ENCODE assay signal across 14 cellular contexts in the genomic region with DNA sequence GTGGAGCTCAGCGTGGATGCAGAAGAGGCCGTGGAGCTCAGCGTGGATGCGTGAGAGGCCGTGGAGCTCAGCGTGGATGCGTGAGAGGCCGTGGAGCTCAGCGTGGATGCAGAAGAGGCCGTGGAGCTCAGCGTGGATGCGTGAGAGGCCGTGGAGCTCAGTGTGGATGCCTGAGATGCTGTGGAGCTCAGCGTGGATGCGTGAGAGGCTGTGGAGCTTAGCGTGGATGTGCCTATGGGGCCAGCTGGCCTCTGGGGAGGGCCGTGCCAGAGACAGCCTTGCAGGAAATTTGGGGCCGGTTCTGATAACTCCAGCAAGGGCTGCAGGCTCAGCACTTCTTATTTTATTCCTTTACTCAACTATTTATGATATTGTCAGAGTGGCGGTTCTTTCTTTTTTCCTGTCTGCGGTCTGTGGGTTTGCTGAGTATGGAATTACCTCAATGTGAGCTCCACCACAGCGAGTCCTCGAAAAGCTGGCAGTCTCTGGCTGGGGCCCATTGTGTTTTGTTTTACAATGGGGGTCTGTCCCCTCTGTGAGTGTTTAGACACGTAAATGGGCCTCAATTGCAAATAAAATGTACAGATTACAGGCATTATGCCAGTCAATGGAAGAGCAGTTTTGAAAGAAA. TPM values are rescaled to one million over a fixed set of nuclear protein-coding genes. Genes with fewer than 3 reads are reported as not detected.
DNase-seq lines count a peak whose midpoint lies in the region; ATAC-seq and TF ChIP-seq lines count a peak whose summit lies in the region.
"Had no signal": no experiment of that assay in that cellular context is flagged by ENCODE, and none has a peak within 500 bp of the region (broad histone marks: within the 10 kb centered on the region; RNA-seq: fewer than 3 reads in every experiment).

No MANE protein-coding gene starts in this region.

- peak overlapping the region; percentile 45 for H3K4me3 ChIP-seq in NB4 (ENCODE audit: low read depth, low read length)
- H3K4me3 ChIP-seq in neuronal stem cell (ENCODE audit: low read length in 2 of 2), result no peak overlapping the region
- H3K4me3 ChIP-seq: psoas muscle had no signal

- H2BK5ac ChIP-seq in neuronal stem cell (ENCODE audit: low read length), result no peak overlapping the region

- no peaks in the 10 kb centered on the region for H3K9me3 Mint-ChIP-seq in activated naive CD4-positive, alpha-beta T cell treated with anti-CD3 and anti-CD28 coated beads for 36 hours
- no peaks in the 10 kb centered on the region for H3K9me3 Mint-ChIP-seq in activated CD4-positive, alpha-beta memory T cell treated with anti-CD3 and anti-CD28 coated beads for 36 hours
- H3K9me3 Mint-ChIP-seq: type B pancreatic cell had no signal

- ATAC-seq in GM19467 (IDR thresholded peaks at IDR 0.05; ENCODE audit: unreplicated experiment), result no peak

- no peak for TF ChIP-seq CTCF in NB4 (IDR thresholded peaks at IDR 0.05; ENCODE audit: low read depth, low read length)

- peak; percentile 37 for DNase-seq in activated naive CD4-positive, alpha-beta T cell treated with anti-CD3 and anti-CD28 coated beads for 36 hours
- DNase-seq in activated naive CD4-positive, alpha-beta T cell (lab: John Stamatoyannopoulos, UW), result no peak
- peak; percentile 93 for DNase-seq in NB4 (ENCODE audit: low read depth)
- peak; percentile 40 for DNase-seq in activated CD4-positive, alpha-beta memory T cell treated with anti-CD3 and anti-CD28 coated beads for 36 hours
- no peak for DNase-seq in neuronal stem cell (ENCODE audit: low spot score)
- DNase-seq in NCI-H2081 treated with DMSO at 0.1 percent for 48 hours (lab: John Stamatoyannopoulos, UW), result no peak
- no peak for DNase-seq in activated T-cell treated with anti-CD3 and anti-CD28 coated beads, Interleukin-2, amount 50 U/mL, for 48 hours
- DNase-seq: activated CD8-positive, alpha-beta memory T cell treated with anti-CD3 and anti-CD28 coated beads, Interleukin-2, amount 50 U/mL, for 4 hours; foreskin melanocyte; NCI-H2081; stimulated activated CD8-positive, alpha-beta memory T cell treated with anti-CD3 and anti-CD28 coated beads, Interleukin-4, amount 100 ng/mL, for 48 hours had no signal

- no peak overlapping the region for H3K4me3 Mint-ChIP-seq in activated naive CD4-positive, alpha-beta T cell treated with anti-CD3 and anti-CD28 coated beads for 36 hours
- no peak overlapping the region for H3K4me3 Mint-ChIP-seq in activated CD4-positive, alpha-beta memory T cell treated with anti-CD3 and anti-CD28 coated beads for 36 hours
- H3K4me3 Mint-ChIP-seq: type B pancreatic cell had no signal

- H2BK120ac ChIP-seq in neuronal stem cell (ENCODE audit: low read depth, low read length), result no peak overlapping the region

- POLR2A ChIA-PET in activated CD4-positive, alpha-beta memory T cell treated with anti-CD3 and anti-CD28 coated beads for 36 hours (lab: Charles Lee), result interaction anchor here (0.6 kb wide), 1 partner anchor 329 kb away, joined by 3 read pairs; no protein-coding TSS in a partner anchor

- H3K4me2 ChIP-seq in neuronal stem cell (ENCODE audit: insufficient read depth, low read length, poor library complexity, severe bottlenecking), result no peak overlapping the region

- H2BK12ac ChIP-seq in neuronal stem cell (ENCODE audit: low read length), result no peak overlapping the region

- no peaks in the 10 kb centered on the region for H3K36me3 ChIP-seq in neuronal stem cell (replicated peaks in 1 of 2; ENCODE audit: control insufficient read depth in 2 of 2, insufficient read depth in 2 of 2, low read length in 2 of 2)

- CTCF ChIA-PET in activated naive CD4-positive, alpha-beta T cell treated with anti-CD3 and anti-CD28 coated beads for 36 hours (lab: Charles Lee), result interaction anchor here (0.6 to 1.3 kb wide), 7 partner anchors 9 to 553 kb away, joined by 3 to 5 read pairs (median 3); no protein-coding TSS in a partner anchor
- CTCF ChIA-PET in activated CD4-positive, alpha-beta memory T cell treated with anti-CD3 and anti-CD28 coated beads for 36 hours (lab: Charles Lee), result interaction anchor here (0.6 to 1.9 kb wide), 7 partner anchors 12 to 601 kb away, joined by 3 to 5 read pairs (median 3); partner anchors contain the start of gene TMEM255B

- no peak overlapping the region for H4K91ac ChIP-seq in neuronal stem cell (ENCODE audit: low read depth, low read length, poor library complexity)

- no peak overlapping the region for H2BK15ac ChIP-seq in neuronal stem cell (ENCODE audit: low read length)

- H4K8ac ChIP-seq in neuronal stem cell (ENCODE audit: low read depth, low read length), result no peak overlapping the region

- intact Hi-C loops in activated naive CD4-positive, alpha-beta T cell treated with anti-CD3 and anti-CD28 coated beads for 36 hours (cut with micrococcal nuclease), result no loop called here
- intact Hi-C loops in activated CD4-positive, alpha-beta memory T cell treated with anti-CD3 and anti-CD28 coated beads for 36 hours (cut with micrococcal nuclease), result no loop called here

- H3K27ac ChIP-seq in neuronal stem cell (replicated peaks; ENCODE audit: low read length), result no peak overlapping the region
- H3K27ac ChIP-seq: psoas muscle had no signal

- H3K27me3 ChIP-seq in neuronal stem cell (ENCODE audit: control insufficient read depth in 3 of 3, insufficient read depth in 3 of 3, low read depth in 1 of 3, low read length in 3 of 3), result peaks cover 0 to 4% (median 0%) of the 10 kb centered on the region in 3 experiments

- peaks cover 29% of the 10 kb centered on the region for H3K27me3 Mint-ChIP-seq in activated naive CD4-positive, alpha-beta T cell treated with anti-CD3 and anti-CD28 coated beads for 36 hours (ENCODE audit: low read depth)
- peaks cover 17% of the 10 kb centered on the region for H3K27me3 Mint-ChIP-seq in activated CD4-positive, alpha-beta memory T cell treated with anti-CD3 and anti-CD28 coated beads for 36 hours
- H3K27me3 Mint-ChIP-seq: type B pancreatic cell had no signal

- TF ChIP-seq POLR2A in NB4 (IDR thresholded peaks at IDR 0.05; ENCODE audit: extremely low read depth, insufficient read length), result no peak

- H3K9me3 ChIP-seq in neuronal stem cell (replicated peaks in 1 of 2; ENCODE audit: control insufficient read depth in 2 of 2, insufficient read depth in 1 of 2, low read depth in 1 of 2, low read length in 2 of 2), result no peaks in the 10 kb centered on the region
- H3K9me3 ChIP-seq: psoas muscle had no signal

- H3K23ac ChIP-seq in neuronal stem cell (ENCODE audit: low read depth, low read length, poor library complexity), result peak overlapping the region; percentile 57

- whole genome bisulfite sequencing in neuronal stem cell (ENCODE audit: extremely low coverage in 2 of 2, insufficient read length in 2 of 2, insufficient replicate concordance in 1 of 2), 2 donors, result no CpG with 5 or more reads among the region's 23 CpGs

- no peaks in the 10 kb centered on the region for H3K36me3 Mint-ChIP-seq in activated naive CD4-positive, alpha-beta T cell treated with anti-CD3 and anti-CD28 coated beads for 36 hours (ENCODE audit: low read depth)
- no peaks in the 10 kb centered on the region for H3K36me3 Mint-ChIP-seq in activated CD4-positive, alpha-beta memory T cell treated with anti-CD3 and anti-CD28 coated beads for 36 hours
- H3K36me3 Mint-ChIP-seq: type B pancreatic cell had no signal

- no peak overlapping the region for H2AK5ac ChIP-seq in neuronal stem cell (ENCODE audit: low read depth, low read length)

- H3K9ac ChIP-seq in neuronal stem cell (ENCODE audit: low read depth, low read length, poor library complexity), result no peak overlapping the region

- H3K79me1 ChIP-seq in neuronal stem cell (ENCODE audit: low read depth, low read length), result peaks cover 2% of the 10 kb centered on the region

- H3K4me1 ChIP-seq in neuronal stem cell (ENCODE audit: control insufficient read depth in 2 of 2, insufficient read depth in 1 of 2, low read depth in 1 of 2, low read length in 2 of 2), result peaks cover 2 to 8% of the 10 kb centered on the region in 2 donors
- H3K4me1 ChIP-seq: psoas muscle had no signal

- H3K14ac ChIP-seq in neuronal stem cell (ENCODE audit: low read length), result no peak overlapping the region

- H3K27ac Mint-ChIP-seq in activated naive CD4-positive, alpha-beta T cell treated with anti-CD3 and anti-CD28 coated beads for 36 hours, result no peak overlapping the region
- no peak overlapping the region for H3K27ac Mint-ChIP-seq in activated CD4-positive, alpha-beta memory T cell treated with anti-CD3 and anti-CD28 coated beads for 36 hours
- H3K27ac Mint-ChIP-seq: type B pancreatic cell had no signal

- no peak overlapping the region for H2AFZ ChIP-seq in neuronal stem cell (ENCODE audit: low read length)

- H3K4me1 Mint-ChIP-seq in activated naive CD4-positive, alpha-beta T cell treated with anti-CD3 and anti-CD28 coated beads for 36 hours (ENCODE audit: low read depth), result peaks cover 29% of the 10 kb centered on the region
- H3K4me1 Mint-ChIP-seq in activated CD4-positive, alpha-beta memory T cell treated with anti-CD3 and anti-CD28 coated beads for 36 hours (ENCODE audit: low read depth), result peaks cover 24% of the 10 kb centered on the region

- H3K18ac ChIP-seq in neuronal stem cell (ENCODE audit: low read length), result peak overlapping the region; percentile 44

- no peak overlapping the region for H3K4ac ChIP-seq in neuronal stem cell (ENCODE audit: low read length)

RNA-seq across cellular contexts. Expression of gene TMEM255B, which starts 17.8 kb away (rescaled TPM):
- 1 to 10 TPM; 1.1 TPM for total RNA-seq in activated naive CD4-positive, alpha-beta T cell treated with anti-CD3 and anti-CD28 coated beads for 36 hours
- under 1 TPM; 0.61 to 0.88 TPM for total RNA-seq in activated CD4-positive, alpha-beta memory T cell treated with anti-CD3 and anti-CD28 coated beads for 36 hours
- polyA plus RNA-seq in neuronal stem cell (2013, experiment 1 of 2), result 2.5 TPM
- polyA plus RNA-seq in neuronal stem cell (2013, experiment 2 of 2), result 2.2 TPM

Comparison
In these comparisons a context has a peak if more than half of its experiments do, and no peak if none do; other contexts are left out.
1. DNase-seq: peak in activated naive CD4-positive, alpha-beta T cell treated with anti-CD3 and anti-CD28 coated beads for 36 hours (single experiment), NB4 (single experiment) and activated CD4-positive, alpha-beta memory T cell treated with anti-CD3 and anti-CD28 coated beads for 36 hours (single experiment); none in activated naive CD4-positive, alpha-beta T cell (0 of 4), neuronal stem cell (single experiment), NCI-H2081 treated with DMSO at 0.1 percent for 48 hours (single experiment) and activated T-cell treated with anti-CD3 and anti-CD28 coated beads, Interleukin-2, amount 50 U/mL, for 48 hours (0 of 2).